Comparison of ENCODE assay signal across 9 cellular contexts in genomic region chr12:52037248-52037861, GRCh38. TPM values are rescaled to one million over a fixed set of nuclear protein-coding genes. Genes with fewer than 3 reads are reported as not detected.
DNase-seq lines count a peak whose midpoint lies in the region; ATAC-seq, FAIRE-seq and TF ChIP-seq lines count a peak whose summit lies in the region.
"Had no signal": no experiment of that assay in that cellular context is flagged by ENCODE, and none has a peak within 500 bp of the region (broad histone marks: within the 10 kb centered on the region; RNA-seq: fewer than 3 reads in every experiment).

No MANE protein-coding gene starts in this region.

- TF ChIP-seq EP300 in K562 (IDR thresholded peaks at IDR 0.05; ENCODE audit: low read length) = no peak

- ATAC-seq in K562 = no peak
- ATAC-seq in HG02678 (IDR thresholded peaks at IDR 0.05; ENCODE audit: unreplicated experiment) = no peak
- ATAC-seq in HG03025 (IDR thresholded peaks at IDR 0.05; ENCODE audit: low FRiP score, unreplicated experiment) = no peak

- WGBS in K562 (ENCODE audit: insufficient coverage, low coverage, missing lambda C conversion rate) = 14% methylated on average over 25 of the region's 59 CpGs

- intact Hi-C loops in CD4-positive, alpha-beta memory T cell (cut with micrococcal nuclease) = loop anchor here (1.0 kb wide), 1 partner anchor 14 kb away; the partner anchor contains the start of gene NR4A1
- intact Hi-C loops in K562 (cut with micrococcal nuclease) = no loop called here

- no TSS peak for BruUV-seq in K562 (replicated peaks; lab: Mats Ljungman, UMichigan)

- H3K36me3 Mint-ChIP-seq in CD4-positive, alpha-beta memory T cell = no peaks in the 10 kb centered on the region

- no peak for DNase-seq in CD4-positive, alpha-beta memory T cell
- peak in 2 of 4 experiments; percentile 57 to 58 for DNase-seq in K562 (ENCODE audit: extremely low read depth in 1 of 4, low spot score in 3 of 4)
- no peak for DNase-seq in SIG-M5 (lab: John Stamatoyannopoulos, UW)

- TF ChIP-seq RAD21 in K562 (CRISPR knock-in tag; conservative IDR thresholded peaks at IDR 0.05 in 1 of 2, IDR thresholded peaks at IDR 0.05 in 1 of 2) = no peak

- H3K9me3 ChIP-seq in CD4-positive, alpha-beta memory T cell (ENCODE audit: control insufficient read depth in 1 of 2, low read length in 2 of 2) = no peaks in the 10 kb centered on the region
- no peaks in the 10 kb centered on the region for H3K9me3 ChIP-seq in HUES6 (ENCODE audit: control insufficient read depth, insufficient read depth, low read depth, low read length)
- no peaks in the 10 kb centered on the region for H3K9me3 ChIP-seq in K562 (replicated peaks; ENCODE audit: control insufficient read depth, insufficient read depth, low read depth, low read length)
- H3K9me3 ChIP-seq in subcutaneous abdominal adipose tissue (ENCODE audit: control insufficient read depth in 5 of 5, low read length in 5 of 5) = no peaks in the 10 kb centered on the region

- FAIRE-seq in K562 (lab: Jason Lieb, UNC) = no peak

- POLR2A ChIA-PET in CD4-positive, alpha-beta memory T cell (lab: Charles Lee; ENCODE audit: partially characterized antibody) = interaction anchor here (1.4 to 2.4 kb wide), 5 partner anchors 12 to 33 kb away, joined by 6 to 12 read pairs (median 11); partner anchors contain the start of genes ATG101 and NR4A1
- POLR2A ChIA-PET in K562 (lab: Yijun Ruan, JAX) = no interaction called here

- no peak for TF ChIP-seq POLR2A in K562 (conservative IDR thresholded peaks at IDR 0.05)

- H3K9me3 Mint-ChIP-seq in CD4-positive, alpha-beta memory T cell = peaks cover 0 to 2% (median 0%) of the 10 kb centered on the region in 8 donors

- CTCF ChIA-PET in CD4-positive, alpha-beta memory T cell (lab: Charles Lee; ENCODE audit: partially characterized antibody) = interaction anchor here (1.3 to 11.2 kb wide), 4 partner anchors 9 to 33 kb away, joined by 3 to 89 read pairs (median 3); partner anchors contain the start of gene ATG101
- CTCF ChIA-PET in K562 (lab: Yijun Ruan, JAX; ENCODE audit: low intra/inter-chr PET ratio) = interaction anchor here (0.6 to 0.7 kb wide), 2 partner anchors 30 to 98 kb away, joined by 7 to 8 read pairs; no protein-coding TSS in a partner anchor

- no peaks in the 10 kb centered on the region for H3K36me3 ChIP-seq in CD4-positive, alpha-beta memory T cell (ENCODE audit: insufficient read depth, low read length)
- H3K36me3 ChIP-seq in HUES6 (ENCODE audit: control insufficient read depth, insufficient read depth, low read length) (no peaks in the 10 kb centered on the region; the same call in 1 of the 2 replicates), K562 (ENCODE audit: control insufficient read depth, insufficient read depth, low read length) (no peaks in the 10 kb centered on the region), subcutaneous abdominal adipose tissue (ENCODE audit: control insufficient read depth in 5 of 5, insufficient read depth in 5 of 5, low read length in 5 of 5) (peaks cover 0 to 2% (median 0%) of the 10 kb centered on the region in 5 donors)

- no peaks in the 10 kb centered on the region for H4K20me1 ChIP-seq in K562 (replicated peaks; ENCODE audit: control insufficient read depth, insufficient read depth, low read length)

- TF ChIP-seq CTCF in K562 (IDR thresholded peaks at IDR 0.05 in 2 of 3, conservative IDR thresholded peaks at IDR 0.05 in 1 of 3; ENCODE audit: insufficient read depth in 2 of 3, low read depth in 1 of 3, low read length in 3 of 3) = no peak

- peak overlapping the region in 4 of 8 donors; percentile 9 to 61 (median 36) for H3K4me3 Mint-ChIP-seq in CD4-positive, alpha-beta memory T cell

- H3K9me1 ChIP-seq in K562 (ENCODE audit: control insufficient read depth, insufficient read depth, low read length) = no peaks in the 10 kb centered on the region

- peak overlapping the region; percentile 53 for H3K4me2 ChIP-seq in K562 (ENCODE audit: insufficient read depth, low read length)

- H3K27me3 ChIP-seq in CD4-positive, alpha-beta memory T cell (ENCODE audit: insufficient read depth, low read length) = no peaks in the 10 kb centered on the region
- H3K27me3 ChIP-seq in HUES6 (ENCODE audit: control insufficient read depth, insufficient read depth, low read length) = peaks cover 33% of the 10 kb centered on the region
- H3K27me3 ChIP-seq in K562 (ENCODE audit: control insufficient read depth in 2 of 2, insufficient read depth in 2 of 2, low read length in 2 of 2) = peaks cover 0 to 6% of the 10 kb centered on the region in 2 experiments; a peak in 1 of 5 replicates
- no peaks in the 10 kb centered on the region for H3K27me3 ChIP-seq in layer of hippocampus (ENCODE audit: control insufficient read depth, insufficient read depth, low read length)
- no peaks in the 10 kb centered on the region for H3K27me3 ChIP-seq in subcutaneous abdominal adipose tissue (ENCODE audit: control insufficient read depth in 5 of 5, insufficient read depth in 4 of 5, low read length in 5 of 5)

- H3K79me2 ChIP-seq in K562 (ENCODE audit: control insufficient read depth, insufficient read depth, low read length) = no peaks in the 10 kb centered on the region

- in situ Hi-C loops in K562 (cut with MboI) = no loop called here

- no peaks in the 10 kb centered on the region for H3K27me3 Mint-ChIP-seq in CD4-positive, alpha-beta memory T cell

- H3K4me1 Mint-ChIP-seq in CD4-positive, alpha-beta memory T cell = peaks cover 20 to 78% (median 36%) of the 10 kb centered on the region in 4 donors

- peak overlapping the region in 5 of 7 donors; percentile 70 to 94 (median 84) for H3K27ac Mint-ChIP-seq in CD4-positive, alpha-beta memory T cell

- H3K4me1 ChIP-seq in CD4-positive, alpha-beta memory T cell (ENCODE audit: insufficient read depth, low read length) = peaks cover 32% of the 10 kb centered on the region
- peaks cover 17% of the 10 kb centered on the region for H3K4me1 ChIP-seq in HUES6 (ENCODE audit: control insufficient read depth, insufficient read depth, low read length)
- H3K4me1 ChIP-seq in K562 (replicated peaks in 1 of 2; ENCODE audit: control insufficient read depth in 2 of 2, insufficient read depth in 2 of 2, low read length in 2 of 2) = peaks cover 17 to 35% of the 10 kb centered on the region in 2 experiments; a peak in 4 of 5 replicates
- H3K4me1 ChIP-seq in subcutaneous abdominal adipose tissue (ENCODE audit: control insufficient read depth in 5 of 5, insufficient read depth in 5 of 5, low read length in 5 of 5) = peaks cover 4 to 65% (median 39%) of the 10 kb centered on the region in 5 donors

- peak overlapping the region; percentile 38; the same call in 1 of the 2 replicates for H2AFZ ChIP-seq in K562 (ENCODE audit: low read depth, low read length)

- H3K27ac ChIP-seq in CD4-positive, alpha-beta memory T cell (ENCODE audit: low read depth, low read length) = peak overlapping the region; percentile 30
- peak overlapping the region; percentile 75; the same call in 1 of the 2 replicates for H3K27ac ChIP-seq in HUES6 (ENCODE audit: low read depth, low read length)
- H3K27ac ChIP-seq in K562 (ENCODE audit: extremely low read depth, low read depth, low read length) = no peak overlapping the region
- peak overlapping the region; percentile 57 for H3K27ac ChIP-seq in layer of hippocampus (ENCODE audit: low read depth, low read length)
- no peak overlapping the region for H3K27ac ChIP-seq in subcutaneous abdominal adipose tissue (ENCODE audit: low read depth, low read length)

- H3K4me3 ChIP-seq in CD4-positive, alpha-beta memory T cell (ENCODE audit: low read length in 2 of 2) = no peak overlapping the region
- peak overlapping the region; percentile 76 for H3K4me3 ChIP-seq in HUES6 (ENCODE audit: low read depth, low read length)
- H3K4me3 ChIP-seq in K562 = peak overlapping the region; percentile 42
- peak overlapping the region; percentile 41 to 73 (median 65) for H3K4me3 ChIP-seq in subcutaneous abdominal adipose tissue (ENCODE audit: low read depth in 1 of 5, low read length in 5 of 5)

- peak overlapping the region; percentile 87 for H3K9ac ChIP-seq in HUES6 (ENCODE audit: low read length)
- H3K9ac ChIP-seq in K562 (ENCODE audit: insufficient read depth in 1 of 2, low read depth in 2 of 2, low read length in 2 of 2) = peak overlapping the region; percentile 45 to 89; a peak in 3 of 4 replicates
- H3K9ac ChIP-seq in subcutaneous abdominal adipose tissue (ENCODE audit: low read length in 5 of 5) = peak overlapping the region in 4 of 5 donors; percentile 56 to 77 (median 72)

RNA-seq across cellular contexts. Expression of gene NR4A1, which starts 13.9 kb away (rescaled TPM):
- total RNA-seq in CD4-positive, alpha-beta memory T cell = 1 to 10 TPM; 1.1 to 1.3 TPM
- polyA plus RNA-seq in CD4-positive, alpha-beta memory T cell = 1 to 10 TPM; 1.2 to 1.3 TPM
- 5.4 and 21.5 TPM in 2 replicates for total RNA-seq in K562 (2011; cell fraction: chromatin; rRNA removed; ENCODE audit: low replicate concordance)
- total RNA-seq in K562 (2011; cell fraction: nucleolus; rRNA removed) = 6.6 and 15.5 TPM in 2 replicates
- 6.7 and 7.1 TPM in 2 replicates for total RNA-seq in K562 (2011; cell fraction: nucleoplasm; rRNA removed)
- total RNA-seq in K562 (2014; rRNA removed) (2.0 and 2.2 TPM in 2 replicates), K562 (2014; rRNA removed; fragmentation: Illumina TruSeq; extraction: Trizol) (0.47 and 0.86 TPM in 2 replicates), K562 (2015; rRNA removed; fragmentation: Illumina TruSeq; extraction: Trizol) (0.07 and 0.34 TPM in 2 replicates), K562 (2021) (4.4 and 4.7 TPM in 2 replicates)
- polyA plus RNA-seq in K562 (2011; rRNA removed) (2.0 and 3.2 TPM in 2 replicates), K562 (2014; fragmentation: Illumina TruSeq; extraction: Trizol) (1.7 and 2.4 TPM in 2 replicates), K562 (2014; fragmentation: Nextera tagmentation; extraction: Ambion mirVana) (under 1 TPM in 1 of 2 experiments, not detected in 1; 0.08 TPM), K562 (2014; rRNA removed) (1.7 and 2.7 TPM in 2 replicates)
- polyA plus RNA-seq in K562 (2011; cell fraction: cytosol; rRNA removed) = 3.2 and 7.1 TPM in 2 replicates
- polyA plus RNA-seq in K562 (2011; cell fraction: nucleus; rRNA removed) = 6.6 and 13.3 TPM in 2 replicates
- 3.6 and 4.4 TPM in 2 replicates for polyA plus RNA-seq in K562 (2012)
- 0.72 and 0.95 TPM in 2 replicates for polyA minus RNA-seq in K562 (2011; rRNA and poly(A)+ RNA removed)
- polyA minus RNA-seq in K562 (2011; cell fraction: cytosol; rRNA and poly(A)+ RNA removed) = 3.7 and 7.6 TPM in 2 replicates
- polyA minus RNA-seq in K562 (2011; cell fraction: nucleus; rRNA and poly(A)+ RNA removed) = 2.8 and 3.4 TPM in 2 replicates

RNA-seq across cellular contexts. Expression of gene TAMALIN, which starts 30.6 kb away (rescaled TPM):
- total RNA-seq in CD4-positive, alpha-beta memory T cell = 10 to 100 TPM; 30.5 to 31.7 TPM
- polyA plus RNA-seq in CD4-positive, alpha-beta memory T cell = 1 to 10 TPM; 1.2 to 5.3 TPM
- 3.2 and 11.3 TPM in 2 replicates for total RNA-seq in K562 (2011; cell fraction: chromatin; rRNA removed; ENCODE audit: low replicate concordance)
- total RNA-seq in K562 (2011; cell fraction: nucleolus; rRNA removed) = 5.7 and 10.0 TPM in 2 replicates
- 3.2 and 3.4 TPM in 2 replicates for total RNA-seq in K562 (2011; cell fraction: nucleoplasm; rRNA removed)
- total RNA-seq in K562 (2014; rRNA removed) (0.82 and 1.5 TPM in 2 replicates), K562 (2014; rRNA removed; fragmentation: Illumina TruSeq; extraction: Trizol) (0.70 and 1.3 TPM in 2 replicates), K562 (2015; rRNA removed; fragmentation: Illumina TruSeq; extraction: Trizol) (2.2 and 3.2 TPM in 2 replicates), K562 (2021) (1.3 and 1.5 TPM in 2 replicates)
- polyA plus RNA-seq in K562 (2011; rRNA removed) (0.74 and 1.1 TPM in 2 replicates), K562 (2014; fragmentation: Illumina TruSeq; extraction: Trizol) (0.65 and 1.1 TPM in 2 replicates), K562 (2014; fragmentation: Nextera tagmentation; extraction: Ambion mirVana) (not detected), K562 (2014; rRNA removed) (1.2 and 1.5 TPM in 2 replicates)
- polyA plus RNA-seq in K562 (2011; cell fraction: cytosol; rRNA removed) = 0.46 and 1.4 TPM in 2 replicates
- 2.5 and 2.6 TPM in 2 replicates for polyA plus RNA-seq in K562 (2011; cell fraction: nucleus; rRNA removed)
- 4.8 and 8.3 TPM in 2 replicates for polyA plus RNA-seq in K562 (2012)
- 0.96 and 1.2 TPM in 2 replicates for polyA minus RNA-seq in K562 (2011; rRNA and poly(A)+ RNA removed)
- 6.1 TPM in 1 of 2 replicates, not detected in the other for polyA minus RNA-seq in K562 (2011; cell fraction: cytosol; rRNA and poly(A)+ RNA removed)
- polyA minus RNA-seq in K562 (2011; cell fraction: nucleus; rRNA and poly(A)+ RNA removed) = 1.8 and 2.4 TPM in 2 replicates

RNA-seq across cellular contexts. Expression of gene ATG101, which starts 32.4 kb away (rescaled TPM):
- 10 to 100 TPM; 24.4 to 27.0 TPM for total RNA-seq in CD4-positive, alpha-beta memory T cell
- polyA plus RNA-seq in CD4-positive, alpha-beta memory T cell = 10 to 100 TPM; 22.2 to 27.1 TPM
- 24.2 and 53.2 TPM in 2 replicates for total RNA-seq in K562 (2011; cell fraction: chromatin; rRNA removed; ENCODE audit: low replicate concordance)
- 52.9 and 58.2 TPM in 2 replicates for total RNA-seq in K562 (2011; cell fraction: nucleolus; rRNA removed)
- 34.3 and 38.9 TPM in 2 replicates for total RNA-seq in K562 (2011; cell fraction: nucleoplasm; rRNA removed)
- total RNA-seq in K562 (2014; rRNA removed) = 50.5 and 52.4 TPM in 2 replicates
- total RNA-seq in K562 (2014; rRNA removed; fragmentation: Illumina TruSeq; extraction: Trizol) = 15.0 and 20.8 TPM in 2 replicates
- total RNA-seq in K562 (2015; rRNA removed; fragmentation: Illumina TruSeq; extraction: Trizol) = 29.7 and 31.8 TPM in 2 replicates
- 38.0 and 38.1 TPM in 2 replicates for total RNA-seq in K562 (2021)
- polyA plus RNA-seq in K562 (2011; rRNA removed) = 40.0 and 44.4 TPM in 2 replicates
- polyA plus RNA-seq in K562 (2011; cell fraction: cytosol; rRNA removed) = 44.9 and 61.0 TPM in 2 replicates
- polyA plus RNA-seq in K562 (2011; cell fraction: nucleus; rRNA removed) = 29.2 and 42.6 TPM in 2 replicates
- polyA plus RNA-seq in K562 (2012) = 36.2 and 43.3 TPM in 2 replicates
- polyA plus RNA-seq in K562 (2014; fragmentation: Illumina TruSeq; extraction: Trizol) = 29.1 and 34.1 TPM in 2 replicates
- polyA plus RNA-seq in K562 (2014; fragmentation: Nextera tagmentation; extraction: Ambion mirVana) = 1 to 10 TPM; 2.9 to 3.9 TPM
- 39.9 and 42.9 TPM in 2 replicates for polyA plus RNA-seq in K562 (2014; rRNA removed)
- 36.0 and 46.8 TPM in 2 replicates for polyA minus RNA-seq in K562 (2011; rRNA and poly(A)+ RNA removed)
- polyA minus RNA-seq in K562 (2011; cell fraction: cytosol; rRNA and poly(A)+ RNA removed) = 12.4 and 14.5 TPM in 2 replicates
- polyA minus RNA-seq in K562 (2011; cell fraction: nucleus; rRNA and poly(A)+ RNA removed) = 16.6 and 19.2 TPM in 2 replicates

RNA-seq across cellular contexts. Expression of gene SMIM41, which starts 42.1 kb away (rescaled TPM):
- total RNA-seq in CD4-positive, alpha-beta memory T cell = not detected
- not detected for polyA plus RNA-seq in CD4-positive, alpha-beta memory T cell
- not detected in 2 replicates for total RNA-seq in K562 (2011; cell fraction: chromatin; rRNA removed; ENCODE audit: low replicate concordance)
- 0.50 TPM in 1 of 2 replicates, not detected in the other for total RNA-seq in K562 (2011; cell fraction: nucleolus; rRNA removed)
- total RNA-seq in K562 (2011; cell fraction: nucleoplasm; rRNA removed) = not detected in 2 replicates
- total RNA-seq in K562 (2014; rRNA removed) (not detected in 2 replicates), K562 (2014; rRNA removed; fragmentation: Illumina TruSeq; extraction: Trizol) (not detected in 2 replicates), K562 (2015; rRNA removed; fragmentation: Illumina TruSeq; extraction: Trizol) (not detected in 2 replicates), K562 (2021) (not detected in 2 replicates)
- polyA plus RNA-seq in K562 (2011; rRNA removed) (not detected in 2 replicates), K562 (2014; fragmentation: Illumina TruSeq; extraction: Trizol) (not detected in 2 replicates), K562 (2014; fragmentation: Nextera tagmentation; extraction: Ambion mirVana) (not detected), K562 (2014; rRNA removed) (not detected in 2 replicates)
- not detected in 2 replicates for polyA plus RNA-seq in K562 (2011; cell fraction: cytosol; rRNA removed)
- polyA plus RNA-seq in K562 (2011; cell fraction: nucleus; rRNA removed) = 0.09 TPM in 1 of 2 replicates, not detected in the other
- polyA plus RNA-seq in K562 (2012) = not detected in 2 replicates
- not detected in 2 replicates for polyA minus RNA-seq in K562 (2011; rRNA and poly(A)+ RNA removed)
- not detected in 2 replicates for polyA minus RNA-seq in K562 (2011; cell fraction: cytosol; rRNA and poly(A)+ RNA removed)
- 0.27 TPM in 1 of 2 replicates, not detected in the other for polyA minus RNA-seq in K562 (2011; cell fraction: nucleus; rRNA and poly(A)+ RNA removed)
- total RNA-seq: SK-MEL-5 had no signal

Comparison
In these comparisons a context has a peak if more than half of its experiments do, and no peak if none do; other contexts are left out.
1. H3K27ac ChIP-seq: peak in CD4-positive, alpha-beta memory T cell (single experiment), HUES6 (single experiment) and layer of hippocampus (single experiment); none in K562 (single experiment) and subcutaneous abdominal adipose tissue (single experiment).
2. H3K4me3 ChIP-seq: peak in HUES6 (single experiment), K562 (single experiment) and subcutaneous abdominal adipose tissue (5 of 5); none in CD4-positive, alpha-beta memory T cell (0 of 2).
3. Peak in every context shown above with its lines, with median percentiles within 50 percentile points of each other: H3K9ac ChIP-seq.